16 cellular contexts compared by ENCODE assay signal in genomic region chr1:222167896-222168295, GRCh38.
"Had no signal": no experiment of that assay in that cellular context is flagged by ENCODE, and none has a peak within 500 bp of the region (broad histone marks: within the 10 kb centered on the region; RNA-seq: fewer than 3 reads in every experiment).

No MANE protein-coding gene starts in this region.

- H3K9me3 ChIP-seq: prostate gland, testis had no signal

- DNase-seq: activated CD4-positive, alpha-beta T cell treated with anti-CD3 and anti-CD28 coated beads for 1 hour; activated CD8-positive, alpha-beta memory T cell treated with anti-CD3 and anti-CD28 coated beads, Interleukin-2, amount 10 ng/mL, durations not matched to agents 7 days and 5 days; activated effector memory CD4-positive, alpha-beta T cell treated with Interleukin-2 at 50 U/mL for 16 hours; activated T-cell treated with anti-CD3 and anti-CD28 coated beads, Interleukin-2, amount 50 U/mL, for 24 hours; effector CD8-positive, alpha-beta T cell; glutamatergic neuron; left cardiac atrium; occipital lobe; stimulated activated CD4-positive, alpha-beta T cell treated with anti-CD3 and anti-CD28 coated beads, Interleukin-4, amount 100 ng/mL, for 1 hour; stimulated activated CD8-positive, alpha-beta memory T cell treated with anti-CD3 and anti-CD28 coated beads, Interleukin-4, amount 100 ng/mL, for 48 hours; SW 1271; testis; upper lobe of right lung had no signal

- ATAC-seq: left cardiac atrium, sciatic nerve, upper lobe of right lung had no signal

- H3K27ac ChIP-seq: coronary artery, prostate gland, testis, upper lobe of right lung had no signal

- H3K4me3 ChIP-seq: coronary artery, prostate gland, testis, upper lobe of right lung had no signal

- H3K36me3 ChIP-seq: prostate gland, upper lobe of right lung had no signal

- H3K4me1 ChIP-seq: prostate gland, testis, upper lobe of right lung had no signal

- H3K27me3 ChIP-seq: testis, upper lobe of right lung had no signal
